Comparison of ENCODE assay signal across 9 cellular contexts in the genomic region with DNA sequence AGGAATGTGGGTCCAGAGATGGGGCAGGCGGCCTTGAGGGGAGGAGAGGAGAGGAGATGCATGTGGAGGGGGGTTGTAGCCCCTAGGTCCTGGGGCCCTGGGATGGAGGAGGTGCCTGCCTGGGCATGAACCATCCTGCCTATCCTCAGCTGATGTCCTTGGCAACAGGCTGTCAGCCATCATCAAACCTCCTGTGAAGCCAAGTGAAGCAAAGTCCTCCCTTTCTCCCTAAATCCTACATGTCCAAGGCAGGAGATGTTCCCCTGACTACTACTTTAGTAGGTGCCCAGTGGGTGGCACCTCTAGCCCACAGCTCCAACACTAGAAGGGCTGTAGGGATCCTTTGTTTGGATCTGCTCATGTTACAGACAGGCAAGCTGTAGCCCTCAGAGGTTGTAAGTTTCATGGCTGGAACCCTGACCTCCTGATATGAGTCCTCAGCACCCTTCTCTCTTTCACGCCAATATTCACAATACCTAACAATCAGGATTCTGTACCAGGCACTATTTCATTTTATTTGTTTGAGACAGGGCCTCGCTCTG.
A peak's percentile ranks its signal among the peaks of the same experiment; 100 is the strongest.
DNase-seq lines count a peak whose midpoint lies in the region; ATAC-seq lines count a peak whose summit lies in the region.
"Had no signal": no experiment of that assay in that cellular context is flagged by ENCODE, and none has a peak within 500 bp of the region (broad histone marks: within the 10 kb centered on the region; RNA-seq: fewer than 3 reads in every experiment).

No MANE protein-coding gene starts in this region.

- no peak overlapping the region for H3K4me3 Mint-ChIP-seq in activated CD4-positive, alpha-beta memory T cell treated with anti-CD3 and anti-CD28 coated beads for 36 hours
- H3K4me3 Mint-ChIP-seq in activated CD4-positive, alpha-beta memory T cell treated with anti-CD3 and anti-CD28 coated beads, Interleukin-2, amount 10 ng/mL, durations not matched to agents 7 days and 5 days: no peak overlapping the region

- peaks cover 13% of the 10 kb centered on the region for H3K27me3 Mint-ChIP-seq in activated CD4-positive, alpha-beta memory T cell treated with anti-CD3 and anti-CD28 coated beads for 36 hours
- H3K27me3 Mint-ChIP-seq in activated CD4-positive, alpha-beta memory T cell treated with anti-CD3 and anti-CD28 coated beads, Interleukin-2, amount 10 ng/mL, durations not matched to agents 7 days and 5 days: peaks cover 17% of the 10 kb centered on the region

- peak; percentile 34 for DNase-seq in activated CD4-positive, alpha-beta memory T cell treated with anti-CD3 and anti-CD28 coated beads for 36 hours
- DNase-seq in activated CD4-positive, alpha-beta memory T cell treated with anti-CD3 and anti-CD28 coated beads, Interleukin-2, amount 10 ng/mL, durations not matched to agents 7 days and 5 days: no peak
- DNase-seq in OCI-M1 (lab: John Stamatoyannopoulos, UW) (peak; percentile 4), fibroblast of peridontal ligament (ENCODE audit: extremely low read depth) (peak; percentile 77), head of caudate nucleus (no peak)

- H3K9me3 Mint-ChIP-seq in activated CD4-positive, alpha-beta memory T cell treated with anti-CD3 and anti-CD28 coated beads for 36 hours: no peaks in the 10 kb centered on the region
- H3K9me3 Mint-ChIP-seq in activated CD4-positive, alpha-beta memory T cell treated with anti-CD3 and anti-CD28 coated beads, Interleukin-2, amount 10 ng/mL, durations not matched to agents 7 days and 5 days: no peaks in the 10 kb centered on the region

- H3K36me3 Mint-ChIP-seq in activated CD4-positive, alpha-beta memory T cell treated with anti-CD3 and anti-CD28 coated beads for 36 hours: no peaks in the 10 kb centered on the region
- H3K36me3 Mint-ChIP-seq in activated CD4-positive, alpha-beta memory T cell treated with anti-CD3 and anti-CD28 coated beads, Interleukin-2, amount 10 ng/mL, durations not matched to agents 7 days and 5 days (ENCODE audit: low read depth): no peaks in the 10 kb centered on the region

- CTCF ChIA-PET in activated CD4-positive, alpha-beta memory T cell treated with anti-CD3 and anti-CD28 coated beads for 36 hours (lab: Charles Lee): interaction anchor here (1.0 to 7.2 kb wide), 5 partner anchors 21 to 557 kb away, joined by 3 to 184 read pairs (median 39); partner anchors contain the start of gene CCDC71L
- CTCF ChIA-PET in activated CD4-positive, alpha-beta memory T cell treated with anti-CD3 and anti-CD28 coated beads, Interleukin-2, amount 10 ng/mL, durations not matched to agents 7 days and 5 days (lab: Charles Lee): interaction anchor here (1.0 to 11.5 kb wide), 4 partner anchors 11 to 284 kb away, joined by 3 to 147 read pairs (median 4); no protein-coding TSS in a partner anchor

- H3K4me1 Mint-ChIP-seq in activated CD4-positive, alpha-beta memory T cell treated with anti-CD3 and anti-CD28 coated beads for 36 hours (ENCODE audit: low read depth): peaks cover 5% of the 10 kb centered on the region
- H3K4me1 Mint-ChIP-seq in activated CD4-positive, alpha-beta memory T cell treated with anti-CD3 and anti-CD28 coated beads, Interleukin-2, amount 10 ng/mL, durations not matched to agents 7 days and 5 days: peaks cover 3% of the 10 kb centered on the region

- POLR2A ChIA-PET in activated CD4-positive, alpha-beta memory T cell treated with anti-CD3 and anti-CD28 coated beads for 36 hours (lab: Charles Lee): no interaction called here
- POLR2A ChIA-PET in activated CD4-positive, alpha-beta memory T cell treated with anti-CD3 and anti-CD28 coated beads, Interleukin-2, amount 10 ng/mL, durations not matched to agents 7 days and 5 days (lab: Charles Lee): interaction anchor here (2.1 kb wide), 1 partner anchor 105 kb away, joined by 5 read pairs; no protein-coding TSS in a partner anchor

- ATAC-seq in HG03460 (IDR thresholded peaks at IDR 0.05; ENCODE audit: unreplicated experiment): no peak
- ATAC-seq in GM18519 (IDR thresholded peaks at IDR 0.05; ENCODE audit: low FRiP score, unreplicated experiment): no peak

- H3K27ac Mint-ChIP-seq in activated CD4-positive, alpha-beta memory T cell treated with anti-CD3 and anti-CD28 coated beads for 36 hours: no peak overlapping the region
- no peak overlapping the region for H3K27ac Mint-ChIP-seq in activated CD4-positive, alpha-beta memory T cell treated with anti-CD3 and anti-CD28 coated beads, Interleukin-2, amount 10 ng/mL, durations not matched to agents 7 days and 5 days

- intact Hi-C loops in activated CD4-positive, alpha-beta memory T cell treated with anti-CD3 and anti-CD28 coated beads for 36 hours (cut with micrococcal nuclease): loop anchor here (5.0 kb wide), 1 partner anchor 364 kb away; no protein-coding TSS in a partner anchor
- intact Hi-C loops in head of caudate nucleus (cut with DNase I): loop anchor here (2.0 to 10.0 kb wide), 2 partner anchors 106 to 282 kb away; partner anchors contain the start of gene NAMPT

- H3K27ac ChIP-seq in temporal lobe (ENCODE audit: low read depth, low read length): peak overlapping the region; percentile 30
- H3K27ac ChIP-seq: KMS-11 had no signal

Comparison
In these comparisons a context has a peak if more than half of its experiments do, and no peak if none do; other contexts are left out.
1. DNase-seq: peak in activated CD4-positive, alpha-beta memory T cell treated with anti-CD3 and anti-CD28 coated beads for 36 hours (single experiment), OCI-M1 (single experiment) and fibroblast of peridontal ligament (single experiment); none in activated CD4-positive, alpha-beta memory T cell treated with anti-CD3 and anti-CD28 coated beads, Interleukin-2, amount 10 ng/mL, durations not matched to agents 7 days and 5 days (single experiment) and head of caudate nucleus (0 of 42).